In genomic region chr16:89633064-89633631, GRCh38 we compare ENCODE assay signal across 16 cellular contexts. TPM values are rescaled to one million over a fixed set of nuclear protein-coding genes. Genes with fewer than 3 reads are reported as not detected.
DNase-seq lines count a peak whose midpoint lies in the region; ATAC-seq and TF ChIP-seq lines count a peak whose summit lies in the region.
"Had no signal": no experiment of that assay in that cellular context is flagged by ENCODE, and none has a peak within 500 bp of the region (broad histone marks: within the 10 kb centered on the region; RNA-seq: fewer than 3 reads in every experiment).

No MANE protein-coding gene starts in this region.

- peaks cover 20% of the 10 kb centered on the region for H3K4me1 ChIP-seq in RWPE2 (ENCODE audit: insufficient read depth, poor library complexity, severe bottlenecking)
- H3K4me1 ChIP-seq: gastrocnemius medialis had no signal

- no peak for DNase-seq in natural killer cell treated with Interleukin-12 subunit alpha and Interleukin-12 subunit beta and Interleukin-15 and Interleukin-18, amount 100 ng/mL, for 72 hours (ENCODE audit: low spot score)
- DNase-seq in natural killer cell = no peak
- DNase-seq in RWPE2 (ENCODE audit: low spot score) = peak; percentile 88
- peak; percentile 59 for DNase-seq in fibroblast of the aortic adventitia (ENCODE audit: low read depth)
- no peak for DNase-seq in KG1 (lab: John Stamatoyannopoulos, UW)
- DNase-seq in cerebellum (ENCODE audit: low spot score) = no peak
- DNase-seq in activated CD8-positive, alpha-beta T cell treated with anti-CD3 and anti-CD28 coated beads for 36 hours = no peak
- DNase-seq: gastrocnemius medialis, mesendoderm, NCI-H1048, NCI-H526 treated with DMSO at 0.1 percent for 48 hours, T-helper 2 cell had no signal

- no peak overlapping the region for H3K4me3 Mint-ChIP-seq in natural killer cell treated with Interleukin-12 subunit alpha and Interleukin-12 subunit beta and Interleukin-15 and Interleukin-18, amount 100 ng/mL, for 72 hours
- no peak overlapping the region for H3K4me3 Mint-ChIP-seq in natural killer cell
- no peak overlapping the region for H3K4me3 Mint-ChIP-seq in activated CD8-positive, alpha-beta T cell treated with anti-CD3 and anti-CD28 coated beads for 36 hours
- H3K4me3 Mint-ChIP-seq: B cell had no signal

- no peaks in the 10 kb centered on the region for H3K27me3 ChIP-seq in RWPE2 (ENCODE audit: insufficient read depth, poor library complexity, severe bottlenecking)

- peak; percentile 21 to 26 for ATAC-seq in natural killer cell treated with Interleukin-12 subunit alpha and Interleukin-12 subunit beta and Interleukin-15 and Interleukin-18, amount 100 ng/mL, for 72 hours
- no peak for ATAC-seq in natural killer cell
- ATAC-seq in RWPE2 (ENCODE audit: low read depth) = peak; percentile 87
- ATAC-seq in GM18861 (IDR thresholded peaks at IDR 0.05; ENCODE audit: unreplicated experiment) = no peak
- ATAC-seq in activated CD8-positive, alpha-beta T cell treated with anti-CD3 and anti-CD28 coated beads for 36 hours = no peak
- ATAC-seq: gastrocnemius medialis had no signal

- TF ChIP-seq CTCF in natural killer cell (IDR thresholded peaks at IDR 0.05) (no peak), RWPE2 (IDR thresholded peaks at IDR 0.05; ENCODE audit: poor library complexity, severe bottlenecking) (no peak), fibroblast of the aortic adventitia (IDR thresholded peaks at IDR 0.05; ENCODE audit: insufficient read depth, low read length) (no peak)
- no peak for TF ChIP-seq CTCF in activated CD8-positive, alpha-beta T cell treated with anti-CD3 and anti-CD28 coated beads for 36 hours (IDR thresholded peaks at IDR 0.05)

- no peaks in the 10 kb centered on the region for H3K36me3 Mint-ChIP-seq in natural killer cell treated with Interleukin-12 subunit alpha and Interleukin-12 subunit beta and Interleukin-15 and Interleukin-18, amount 100 ng/mL, for 72 hours
- H3K36me3 Mint-ChIP-seq in natural killer cell = no peaks in the 10 kb centered on the region
- H3K36me3 Mint-ChIP-seq in activated CD8-positive, alpha-beta T cell treated with anti-CD3 and anti-CD28 coated beads for 36 hours (ENCODE audit: low read depth) = no peaks in the 10 kb centered on the region
- H3K36me3 Mint-ChIP-seq: brain had no signal

- H3K27me3 Mint-ChIP-seq in natural killer cell treated with Interleukin-12 subunit alpha and Interleukin-12 subunit beta and Interleukin-15 and Interleukin-18, amount 100 ng/mL, for 72 hours = no peaks in the 10 kb centered on the region
- H3K27me3 Mint-ChIP-seq in natural killer cell (ENCODE audit: low read depth in 2 of 2) = no peaks in the 10 kb centered on the region
- H3K27me3 Mint-ChIP-seq in activated CD8-positive, alpha-beta T cell treated with anti-CD3 and anti-CD28 coated beads for 36 hours = peaks cover 4% of the 10 kb centered on the region
- H3K27me3 Mint-ChIP-seq: B cell had no signal

- H3K4me1 Mint-ChIP-seq in natural killer cell treated with Interleukin-12 subunit alpha and Interleukin-12 subunit beta and Interleukin-15 and Interleukin-18, amount 100 ng/mL, for 72 hours (ENCODE audit: low read depth in 2 of 2) = no peaks in the 10 kb centered on the region
- no peaks in the 10 kb centered on the region for H3K4me1 Mint-ChIP-seq in natural killer cell
- no peaks in the 10 kb centered on the region for H3K4me1 Mint-ChIP-seq in activated CD8-positive, alpha-beta T cell treated with anti-CD3 and anti-CD28 coated beads for 36 hours (ENCODE audit: low read depth)
- H3K4me1 Mint-ChIP-seq: brain had no signal

- peak overlapping the region; percentile 67 for H3K27ac ChIP-seq in RWPE2 (ENCODE audit: poor library complexity, severe bottlenecking)
- H3K27ac ChIP-seq: gastrocnemius medialis had no signal

- intact Hi-C loops in natural killer cell (cut with micrococcal nuclease) = no loop called here
- intact Hi-C loops in activated CD8-positive, alpha-beta T cell treated with anti-CD3 and anti-CD28 coated beads for 36 hours (cut with micrococcal nuclease) = no loop called here

- no peaks in the 10 kb centered on the region for H3K36me3 ChIP-seq in RWPE2 (ENCODE audit: low read depth)
- H3K36me3 ChIP-seq: gastrocnemius medialis had no signal

- no peak overlapping the region for H3K4me3 ChIP-seq in RWPE2 (ENCODE audit: severe bottlenecking)
- no peak overlapping the region for H3K4me3 ChIP-seq in fibroblast of the aortic adventitia (ENCODE audit: low read depth, low read length)
- H3K4me3 ChIP-seq: gastrocnemius medialis had no signal

- H3K27ac Mint-ChIP-seq in natural killer cell treated with Interleukin-12 subunit alpha and Interleukin-12 subunit beta and Interleukin-15 and Interleukin-18, amount 100 ng/mL, for 72 hours = no peak overlapping the region
- H3K27ac Mint-ChIP-seq in natural killer cell = no peak overlapping the region
- no peak overlapping the region for H3K27ac Mint-ChIP-seq in activated CD8-positive, alpha-beta T cell treated with anti-CD3 and anti-CD28 coated beads for 36 hours
- H3K27ac Mint-ChIP-seq: B cell had no signal

- H3K9me3 Mint-ChIP-seq in natural killer cell treated with Interleukin-12 subunit alpha and Interleukin-12 subunit beta and Interleukin-15 and Interleukin-18, amount 100 ng/mL, for 72 hours = no peaks in the 10 kb centered on the region
- H3K9me3 Mint-ChIP-seq in natural killer cell = no peaks in the 10 kb centered on the region
- H3K9me3 Mint-ChIP-seq in activated CD8-positive, alpha-beta T cell treated with anti-CD3 and anti-CD28 coated beads for 36 hours = no peaks in the 10 kb centered on the region

- no peaks in the 10 kb centered on the region for H3K9me3 ChIP-seq in RWPE2 (ENCODE audit: severe bottlenecking)
- H3K9me3 ChIP-seq: gastrocnemius medialis had no signal

- POLR2A ChIA-PET in activated CD8-positive, alpha-beta T cell treated with anti-CD3 and anti-CD28 coated beads for 36 hours (lab: Charles Lee) = interaction anchor here (1.5 kb wide), 1 partner anchor 68 kb away, joined by 4 read pairs; no protein-coding TSS in a partner anchor

- CTCF ChIA-PET in activated CD8-positive, alpha-beta T cell treated with anti-CD3 and anti-CD28 coated beads for 36 hours (lab: Charles Lee) = interaction anchor here (1.8 kb wide), 1 partner anchor 8 kb away, joined by 6 read pairs; no protein-coding TSS in a partner anchor

RNA-seq across cellular contexts. Expression of gene DPEP1, which starts 19.7 kb away (rescaled TPM):
- not detected for total RNA-seq in natural killer cell treated with Interleukin-12 subunit alpha and Interleukin-12 subunit beta and Interleukin-15 and Interleukin-18, amount 100 ng/mL, for 72 hours
- total RNA-seq in natural killer cell = not detected
- total RNA-seq in fibroblast of the aortic adventitia (ENCODE audit: low replicate concordance) = not detected in 2 replicates
- 2.5 TPM for total RNA-seq in cerebellum
- total RNA-seq in activated CD8-positive, alpha-beta T cell treated with anti-CD3 and anti-CD28 coated beads for 36 hours = not detected
- total RNA-seq: B cell, gastrocnemius medialis had no signal

RNA-seq across cellular contexts. Expression of gene CHMP1A, which starts 24.4 kb away (rescaled TPM):
- total RNA-seq in natural killer cell treated with Interleukin-12 subunit alpha and Interleukin-12 subunit beta and Interleukin-15 and Interleukin-18, amount 100 ng/mL, for 72 hours = 100 to 1,000 TPM in 1 of 2 donors, 10 to 100 TPM in 1; 92.8 to 146 TPM
- total RNA-seq in natural killer cell (100 to 1,000 TPM; 124 to 135 (median 134) TPM), fibroblast of the aortic adventitia (ENCODE audit: low replicate concordance) (80.0 and 81.3 TPM in 2 replicates), cerebellum (44.2 TPM)
- total RNA-seq in activated CD8-positive, alpha-beta T cell treated with anti-CD3 and anti-CD28 coated beads for 36 hours = 10 to 100 TPM; 51.1 to 56.9 TPM

RNA-seq across cellular contexts. Expression of gene SPATA33, which starts 24.5 kb away (rescaled TPM):
- total RNA-seq in natural killer cell treated with Interleukin-12 subunit alpha and Interleukin-12 subunit beta and Interleukin-15 and Interleukin-18, amount 100 ng/mL, for 72 hours = 10 to 100 TPM in 1 of 2 donors, 1 to 10 TPM in 1; 9.3 to 19.1 TPM
- total RNA-seq in natural killer cell (10 to 100 TPM in 1 of 3 donors, 1 to 10 TPM in 2; 6.5 to 11.9 (median 8.4) TPM), fibroblast of the aortic adventitia (ENCODE audit: low replicate concordance) (3.6 and 6.1 TPM in 2 replicates), cerebellum (13.4 TPM)
- total RNA-seq in activated CD8-positive, alpha-beta T cell treated with anti-CD3 and anti-CD28 coated beads for 36 hours = 1 to 10 TPM; 6.3 to 7.1 TPM

RNA-seq across cellular contexts. Expression of gene CDK10, which starts 53.3 kb away (rescaled TPM):
- 100 to 1,000 TPM in 1 of 2 donors, 10 to 100 TPM in 1; 60.8 to 115 TPM for total RNA-seq in natural killer cell treated with Interleukin-12 subunit alpha and Interleukin-12 subunit beta and Interleukin-15 and Interleukin-18, amount 100 ng/mL, for 72 hours
- total RNA-seq in natural killer cell (100 to 1,000 TPM; 102 to 123 (median 114) TPM), fibroblast of the aortic adventitia (ENCODE audit: low replicate concordance) (32.9 and 43.0 TPM in 2 replicates), cerebellum (31.1 TPM)
- total RNA-seq in activated CD8-positive, alpha-beta T cell treated with anti-CD3 and anti-CD28 coated beads for 36 hours = 10 to 100 TPM; 85.8 to 98.6 TPM

RNA-seq across cellular contexts. Expression of gene CPNE7, which starts 57.6 kb away (rescaled TPM):
- 1 to 10 TPM in 1 of 2 donors, under 1 TPM in 1; 0.81 to 4.2 TPM for total RNA-seq in natural killer cell treated with Interleukin-12 subunit alpha and Interleukin-12 subunit beta and Interleukin-15 and Interleukin-18, amount 100 ng/mL, for 72 hours
- total RNA-seq in natural killer cell (1 to 10 TPM; 1.1 to 1.8 (median 1.2) TPM), fibroblast of the aortic adventitia (ENCODE audit: low replicate concordance) (0.65 and 13.1 TPM in 2 replicates), cerebellum (8.8 TPM)
- total RNA-seq in activated CD8-positive, alpha-beta T cell treated with anti-CD3 and anti-CD28 coated beads for 36 hours = 1 to 10 TPM; 8.5 to 9.5 TPM
- total RNA-seq: gastrocnemius medialis, urinary bladder had no signal

Comparison
In these comparisons a context has a peak if more than half of its experiments do, and no peak if none do; other contexts are left out.
1. ATAC-seq: peak in natural killer cell treated with Interleukin-12 subunit alpha and Interleukin-12 subunit beta and Interleukin-15 and Interleukin-18, amount 100 ng/mL, for 72 hours (2 of 2) and RWPE2 (single experiment); none in natural killer cell (0 of 3), GM18861 (single experiment) and activated CD8-positive, alpha-beta T cell treated with anti-CD3 and anti-CD28 coated beads for 36 hours (single experiment).
2. DNase-seq: peak in RWPE2 (single experiment) and fibroblast of the aortic adventitia (single experiment); none in natural killer cell treated with Interleukin-12 subunit alpha and Interleukin-12 subunit beta and Interleukin-15 and Interleukin-18, amount 100 ng/mL, for 72 hours (single experiment), natural killer cell (single experiment), KG1 (single experiment), cerebellum (single experiment) and activated CD8-positive, alpha-beta T cell treated with anti-CD3 and anti-CD28 coated beads for 36 hours (single experiment).